ENCODE assay signal across 9 cellular contexts in genomic region chr1:246647113-246647512, GRCh38.
DNase-seq lines count a peak whose midpoint lies in the region; ATAC-seq lines count a peak whose summit lies in the region.
"Had no signal": no experiment of that assay in that cellular context is flagged by ENCODE, and none has a peak within 500 bp of the region (broad histone marks: within the 10 kb centered on the region; RNA-seq: fewer than 3 reads in every experiment).

No MANE protein-coding gene starts in this region.

- H3K36me3 ChIP-seq in SK-N-MC (ENCODE audit: insufficient read depth, low read length), result peaks cover 19% of the 10 kb centered on the region

- peak; percentile 97 for ATAC-seq in Right ventricle myocardium inferior
- no peak for ATAC-seq in HG03280 (IDR thresholded peaks at IDR 0.05; ENCODE audit: unreplicated experiment)
- ATAC-seq in GM19397 (IDR thresholded peaks at IDR 0.05; ENCODE audit: unreplicated experiment), result no peak

- peak; percentile 89 for DNase-seq in G401 (ENCODE audit: low spot score)
- DNase-seq in SK-N-MC (ENCODE audit: low read depth, low spot score), result peak; percentile 6
- DNase-seq in Right ventricle myocardium inferior (ENCODE audit: missing footprints), result peak; percentile 79
- peak; percentile 85 for DNase-seq in posterior vena cava (ENCODE audit: low spot score)
- no peak for DNase-seq in dedifferentiated amniotic fluid mesenchymal stem cell (ENCODE audit: extremely low spot score)
- DNase-seq in DMS79 (lab: John Stamatoyannopoulos, UW), result no peak
- DNase-seq: stomach had no signal

- 0 out of 2 replicates have a peak overlapping the region, but pooled peaks have one; percentile 16 for H3K27ac ChIP-seq in SK-N-MC

- H3K9me3 ChIP-seq in SK-N-MC (ENCODE audit: low read depth, low read length), result no peaks in the 10 kb centered on the region
- H3K9me3 ChIP-seq: stomach had no signal

- no peak overlapping the region for H3K9ac ChIP-seq in SK-N-MC (ENCODE audit: insufficient read length)

- in situ Hi-C loops in G401 (cut with HindIII; ENCODE audit: low sequenced_read_pairs), result no loop called here

- intact Hi-C loops in Right ventricle myocardium inferior (cut with DNase I) (loop anchor here (2.0 to 5.0 kb wide), 2 partner anchors 35 to 52 kb away; no protein-coding TSS in a partner anchor), posterior vena cava (cut with DNase I) (loop anchor here in 1 of 2 donors (5.0 kb wide), 1 partner anchor 50 kb away; no protein-coding TSS in a partner anchor)

- no peak overlapping the region for H3K4me3 ChIP-seq in SK-N-MC
- H3K4me3 ChIP-seq: stomach had no signal

Comparison
In these comparisons a context has a peak if more than half of its experiments do, and no peak if none do; other contexts are left out.
1. DNase-seq: peak in G401 (single experiment), SK-N-MC (single experiment), Right ventricle myocardium inferior (single experiment) and posterior vena cava (single experiment); none in dedifferentiated amniotic fluid mesenchymal stem cell (single experiment) and DMS79 (single experiment).